ENCODE assay signal across 15 cellular contexts in genomic region chr1:63319069-63320023, GRCh38. TPM values are rescaled to one million over a fixed set of nuclear protein-coding genes. Genes with fewer than 3 reads are reported as not detected.
DNase-seq lines count a peak whose midpoint lies in the region; ATAC-seq and TF ChIP-seq lines count a peak whose summit lies in the region.
"Had no signal": no experiment of that assay in that cellular context is flagged by ENCODE, and none has a peak within 500 bp of the region (broad histone marks: within the 10 kb centered on the region; RNA-seq: fewer than 3 reads in every experiment).

No MANE protein-coding gene starts in this region.

- peaks cover 9% of the 10 kb centered on the region for H3K9me3 Mint-ChIP-seq in activated CD4-positive, alpha-beta T cell treated with anti-CD3 and anti-CD28 coated beads, Interleukin-2, amount 10 ng/mL, durations not matched to agents 7 days and 5 days
- H3K9me3 Mint-ChIP-seq in WTC11, result no peaks in the 10 kb centered on the region
- H3K9me3 Mint-ChIP-seq in glutamatergic neuron (ENCODE audit: unreplicated experiment), result peaks cover 9% of the 10 kb centered on the region
- no peaks in the 10 kb centered on the region for H3K9me3 Mint-ChIP-seq in progenitor cell of endocrine pancreas (ENCODE audit: low read depth)

- DNase-seq in activated CD4-positive, alpha-beta T cell treated with anti-CD3 and anti-CD28 coated beads, Interleukin-2, amount 10 ng/mL, durations not matched to agents 7 days and 5 days, result no peak
- DNase-seq in activated CD4-positive, alpha-beta T cell treated with anti-CD3 and anti-CD28 coated beads, Interleukin-2, amount 50 U/mL, for 48 hours, result no peak
- DNase-seq in WTC11 (ENCODE audit: low spot score) (peak; percentile 51), glutamatergic neuron (peak; percentile 77), progenitor cell of endocrine pancreas (ENCODE audit: low spot score, unreplicated experiment) (peak; percentile 31), NCI-H1417 (lab: John Stamatoyannopoulos, UW) (no peak), NOMO-1 treated with DMSO at 0.1 percent for 48 hours (lab: John Stamatoyannopoulos, UW; ENCODE audit: unreplicated experiment) (no peak), LoVo (ENCODE audit: low spot score) (no peak)
- DNase-seq: GDM1; left cardiac atrium; NCI-H1436; stimulated activated CD4-positive, alpha-beta T cell treated with anti-CD3 and anti-CD28 coated beads, Interleukin-4, amount 100 ng/mL, for 24 hours; substantia nigra had no signal

- H3K4me1 Mint-ChIP-seq in activated CD4-positive, alpha-beta T cell treated with anti-CD3 and anti-CD28 coated beads, Interleukin-2, amount 10 ng/mL, durations not matched to agents 7 days and 5 days, result peaks cover 38% of the 10 kb centered on the region
- H3K4me1 Mint-ChIP-seq in WTC11 (peaks cover 48% of the 10 kb centered on the region), glutamatergic neuron (ENCODE audit: low read depth, unreplicated experiment) (peaks cover 14% of the 10 kb centered on the region), progenitor cell of endocrine pancreas (ENCODE audit: low read depth) (peaks cover 9% of the 10 kb centered on the region)

- peaks cover 67% of the 10 kb centered on the region for H3K27me3 Mint-ChIP-seq in activated CD4-positive, alpha-beta T cell treated with anti-CD3 and anti-CD28 coated beads, Interleukin-2, amount 10 ng/mL, durations not matched to agents 7 days and 5 days
- H3K27me3 Mint-ChIP-seq in WTC11 (ENCODE audit: low read depth) (peaks cover 28% of the 10 kb centered on the region), glutamatergic neuron (ENCODE audit: unreplicated experiment) (peaks cover 31% of the 10 kb centered on the region), progenitor cell of endocrine pancreas (peaks cover 77% of the 10 kb centered on the region)

- POLR2A ChIA-PET in activated CD4-positive, alpha-beta T cell treated with anti-CD3 and anti-CD28 coated beads, Interleukin-2, amount 10 ng/mL, durations not matched to agents 7 days and 5 days (lab: Charles Lee), result no interaction called here
- POLR2A ChIA-PET in WTC11 (lab: Charles Lee), result interaction anchor here (0.6 to 1.8 kb wide), 4 partner anchors 9 to 1090 kb away, joined by 3 to 8 read pairs (median 6); no protein-coding TSS in a partner anchor

- no peak for ATAC-seq in WTC11
- ATAC-seq: left cardiac atrium had no signal

- peak overlapping the region; percentile 68 for H3K27ac Mint-ChIP-seq in activated CD4-positive, alpha-beta T cell treated with anti-CD3 and anti-CD28 coated beads, Interleukin-2, amount 10 ng/mL, durations not matched to agents 7 days and 5 days
- H3K27ac Mint-ChIP-seq in WTC11 (peak overlapping the region; percentile 81), glutamatergic neuron (ENCODE audit: unreplicated experiment) (no peak overlapping the region), progenitor cell of endocrine pancreas (peak overlapping the region; percentile 82)

- CTCF ChIA-PET in activated CD4-positive, alpha-beta T cell treated with anti-CD3 and anti-CD28 coated beads, Interleukin-2, amount 10 ng/mL, durations not matched to agents 7 days and 5 days (lab: Charles Lee), result interaction anchor here (0.6 to 2.5 kb wide), 5 partner anchors 10 to 1118 kb away, joined by 3 to 8 read pairs (median 3); no protein-coding TSS in a partner anchor
- CTCF ChIA-PET in WTC11 (lab: Charles Lee), result interaction anchor here (1.3 to 2.0 kb wide), 2 partner anchors 10 to 11 kb away, joined by 6 to 8 read pairs; no protein-coding TSS in a partner anchor

- H3K36me3 Mint-ChIP-seq in activated CD4-positive, alpha-beta T cell treated with anti-CD3 and anti-CD28 coated beads, Interleukin-2, amount 10 ng/mL, durations not matched to agents 7 days and 5 days (ENCODE audit: low read depth), result peaks cover 19% of the 10 kb centered on the region
- H3K36me3 Mint-ChIP-seq in WTC11 (no peaks in the 10 kb centered on the region), glutamatergic neuron (ENCODE audit: unreplicated experiment) (peaks cover 4% of the 10 kb centered on the region), progenitor cell of endocrine pancreas (ENCODE audit: insufficient read depth) (no peaks in the 10 kb centered on the region)

- H3K4me3 Mint-ChIP-seq in activated CD4-positive, alpha-beta T cell treated with anti-CD3 and anti-CD28 coated beads, Interleukin-2, amount 10 ng/mL, durations not matched to agents 7 days and 5 days, result peak overlapping the region; percentile 51
- H3K4me3 Mint-ChIP-seq in WTC11 (peak overlapping the region; percentile 94), glutamatergic neuron (ENCODE audit: unreplicated experiment) (peak overlapping the region; percentile 77), progenitor cell of endocrine pancreas (ENCODE audit: low read depth) (peak overlapping the region; percentile 14)

- TF ChIP-seq CTCF in WTC11 (IDR thresholded peaks at IDR 0.05), result no peak
- no peak for TF ChIP-seq CTCF in glutamatergic neuron (IDR thresholded peaks at IDR 0.05; ENCODE audit: partially characterized antibody, unreplicated experiment)
- TF ChIP-seq CTCF in progenitor cell of endocrine pancreas (IDR thresholded peaks at IDR 0.05; ENCODE audit: unreplicated experiment), result no peak

TF ChIP-seq in WTC11, 78 proteins besides CTCF, POLR2A, EP300 and RAD21:
- TF ChIP-seq ZNF138 (CRISPR knock-in tag; conservative IDR thresholded peaks at IDR 0.05) (no peak), SP1 (CRISPR knock-in tag; conservative IDR thresholded peaks at IDR 0.05) (peak; percentile 44; the same call in 1 of the 2 replicates), ZBTB21 (CRISPR knock-in tag; IDR thresholded peaks at IDR 0.05; ENCODE audit: borderline replicate concordance) (0 out of 2 replicates have a peak, but pooled peaks have one; percentile 27), ETV6 (CRISPR knock-in tag; IDR thresholded peaks at IDR 0.05) (peak; percentile 15; the same call in 1 of the 2 replicates), MYBL2 (CRISPR knock-in tag; IDR thresholded peaks at IDR 0.05) (0 out of 2 replicates have a peak, but pooled peaks have one; percentile 47), CDX4 (CRISPR knock-in tag; IDR thresholded peaks at IDR 0.05; ENCODE audit: borderline replicate concordance) (no peak), ZNF263 (CRISPR knock-in tag; IDR thresholded peaks at IDR 0.05; ENCODE audit: low read depth) (no peak), MAX (CRISPR knock-in tag; IDR thresholded peaks at IDR 0.05) (peak; percentile 47; the same call in 1 of the 2 replicates), E2F5 (CRISPR knock-in tag; IDR thresholded peaks at IDR 0.05) (0 out of 2 replicates have a peak, but pooled peaks have one; percentile 24), AFF4 (CRISPR knock-in tag; IDR thresholded peaks at IDR 0.05; ENCODE audit: borderline replicate concordance) (peak; percentile 75; the same call in 1 of the 2 replicates)
TF ChIP-seq in WTC11: peak in this region for 7.

RNA-seq across cellular contexts. Expression of gene FOXD3, which starts 3.0 kb away (rescaled TPM):
- not detected for total RNA-seq in activated CD4-positive, alpha-beta T cell treated with anti-CD3 and anti-CD28 coated beads, Interleukin-2, amount 10 ng/mL, durations not matched to agents 7 days and 5 days
- total RNA-seq in WTC11 (2021) (27.5 to 37.1 TPM (median 34.7 TPM) in 3 replicates), glutamatergic neuron (ENCODE audit: unreplicated experiment) (0.39 TPM), progenitor cell of endocrine pancreas (not detected in 2 replicates)
- total RNA-seq: breast epithelium, HT-29 had no signal

RNA-seq across cellular contexts. Expression of gene ALG6, which starts 48.1 kb away (rescaled TPM):
- 10 to 100 TPM; 26.9 to 28.9 TPM for total RNA-seq in activated CD4-positive, alpha-beta T cell treated with anti-CD3 and anti-CD28 coated beads, Interleukin-2, amount 10 ng/mL, durations not matched to agents 7 days and 5 days
- total RNA-seq in WTC11 (2021) (17.6 to 25.4 TPM (median 23.7 TPM) in 3 replicates), glutamatergic neuron (ENCODE audit: unreplicated experiment) (8.4 TPM), progenitor cell of endocrine pancreas (22.6 and 24.2 TPM in 2 replicates)

Comparison
In these comparisons a context has a peak if more than half of its experiments do, and no peak if none do; other contexts are left out.
1. DNase-seq: peak in WTC11 (single experiment), glutamatergic neuron (single experiment) and progenitor cell of endocrine pancreas (single experiment); none in activated CD4-positive, alpha-beta T cell treated with anti-CD3 and anti-CD28 coated beads, Interleukin-2, amount 10 ng/mL, durations not matched to agents 7 days and 5 days (single experiment), activated CD4-positive, alpha-beta T cell treated with anti-CD3 and anti-CD28 coated beads, Interleukin-2, amount 50 U/mL, for 48 hours (0 of 2), NCI-H1417 (0 of 3), NOMO-1 treated with DMSO at 0.1 percent for 48 hours (single experiment) and LoVo (single experiment).
2. H3K4me3 Mint-ChIP-seq: peak in every context shown above with its lines; median percentile 94 in WTC11; 77 in glutamatergic neuron; 51 in activated CD4-positive, alpha-beta T cell treated with anti-CD3 and anti-CD28 coated beads, Interleukin-2, amount 10 ng/mL, durations not matched to agents 7 days and 5 days; 14 in progenitor cell of endocrine pancreas.
3. RNA of gene FOXD3, which starts 3.0 kb away (total RNA-seq): 27.5 to 37.1 TPM in WTC11; 0.39 TPM in glutamatergic neuron (single experiment), not detected in progenitor cell of endocrine pancreas and not detected in activated CD4-positive, alpha-beta T cell treated with anti-CD3 and anti-CD28 coated beads, Interleukin-2, amount 10 ng/mL, durations not matched to agents 7 days and 5 days; every median in the first group is over 10 times any median in the second.